In the genomic region with DNA sequence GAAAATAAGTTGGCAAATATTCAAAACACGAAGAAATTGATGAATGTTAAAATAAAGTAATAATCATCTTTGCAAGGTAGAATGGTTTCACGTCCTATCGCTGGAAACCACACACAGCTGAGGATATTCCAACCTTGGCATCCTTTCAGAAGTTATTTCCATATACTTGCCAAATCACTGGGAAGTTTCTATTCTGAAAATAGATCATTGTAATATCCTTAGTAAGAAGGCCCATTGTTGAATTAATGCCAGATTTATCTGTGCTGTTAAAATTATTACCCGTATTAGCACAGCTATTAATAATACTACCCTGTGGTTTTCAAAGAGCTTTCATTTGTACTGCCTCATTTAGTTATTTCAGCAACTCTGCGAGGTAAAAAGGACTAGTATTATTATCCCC, we compare ENCODE assay signal across 17 cellular contexts.
A peak's percentile ranks its signal among the peaks of the same experiment; 100 is the strongest.
DNase-seq lines count a peak whose midpoint lies in the region; ATAC-seq and TF ChIP-seq lines count a peak whose summit lies in the region.
"Had no signal": no experiment of that assay in that cellular context is flagged by ENCODE, and none has a peak within 500 bp of the region (broad histone marks: within the 10 kb centered on the region; RNA-seq: fewer than 3 reads in every experiment).

No MANE protein-coding gene starts in this region.

- no peaks in the 10 kb centered on the region for H3K36me3 ChIP-seq in heart left ventricle
- H3K36me3 ChIP-seq: BE2C had no signal

- no peaks in the 10 kb centered on the region for H3K9me3 ChIP-seq in heart left ventricle
- H3K9me3 ChIP-seq: A549, BE2C had no signal

- H3K4me3 Mint-ChIP-seq in activated CD8-positive, alpha-beta memory T cell treated with anti-CD3 and anti-CD28 coated beads, Interleukin-2, amount 10 ng/mL, durations not matched to agents 7 days and 5 days, result no peak overlapping the region
- H3K4me3 Mint-ChIP-seq: CD4-positive, alpha-beta memory T cell had no signal

- no peaks in the 10 kb centered on the region for H3K4me1 Mint-ChIP-seq in activated CD8-positive, alpha-beta memory T cell treated with anti-CD3 and anti-CD28 coated beads, Interleukin-2, amount 10 ng/mL, durations not matched to agents 7 days and 5 days
- H3K4me1 Mint-ChIP-seq: CD4-positive, alpha-beta memory T cell had no signal

- H3K4me3 ChIP-seq in heart left ventricle, result no peak overlapping the region
- H3K4me3 ChIP-seq: A549, GM23248 had no signal

- TF ChIP-seq POLR2A in heart left ventricle (IDR thresholded peaks at IDR 0.05), result no peak

- H3K36me3 Mint-ChIP-seq in activated CD8-positive, alpha-beta memory T cell treated with anti-CD3 and anti-CD28 coated beads, Interleukin-2, amount 10 ng/mL, durations not matched to agents 7 days and 5 days, result no peaks in the 10 kb centered on the region
- H3K36me3 Mint-ChIP-seq: CD4-positive, alpha-beta memory T cell had no signal

- intact Hi-C loops in heart left ventricle (cut with DNase I) (no loop called here), cardiac septum (cut with DNase I) (no loop called here)

- no peaks in the 10 kb centered on the region for H3K27me3 ChIP-seq in heart left ventricle
- H3K27me3 ChIP-seq: BE2C had no signal

- CTCF ChIA-PET in activated CD8-positive, alpha-beta memory T cell treated with anti-CD3 and anti-CD28 coated beads, Interleukin-2, amount 10 ng/mL, durations not matched to agents 7 days and 5 days (lab: Charles Lee), result no interaction called here

- no peak overlapping the region for H3K27ac Mint-ChIP-seq in activated CD8-positive, alpha-beta memory T cell treated with anti-CD3 and anti-CD28 coated beads, Interleukin-2, amount 10 ng/mL, durations not matched to agents 7 days and 5 days
- H3K27ac Mint-ChIP-seq: CD4-positive, alpha-beta memory T cell had no signal

- 10 to 32% (median 15%) methylated on average over 5 of the region's 5 CpGs for WGBS in heart left ventricle, 4 donors

- H3K27ac ChIP-seq in heart left ventricle, result no peak overlapping the region
- H3K27ac ChIP-seq: A549, C4-2B, GM23248, HL-60 had no signal

- no peaks in the 10 kb centered on the region for H3K9me3 Mint-ChIP-seq in activated CD8-positive, alpha-beta memory T cell treated with anti-CD3 and anti-CD28 coated beads, Interleukin-2, amount 10 ng/mL, durations not matched to agents 7 days and 5 days (ENCODE audit: low read depth)

- DNase-seq in heart left ventricle (no peak), cardiac septum (ENCODE audit: low spot score) (no peak), cerebellar cortex (ENCODE audit: low spot score) (peak; percentile 85), myocyte (ENCODE audit: low read depth) (peak; percentile 36), GM19238 (ENCODE audit: insufficient read length, low spot score) (no peak)
- no peak for DNase-seq in activated CD8-positive, alpha-beta memory T cell treated with anti-CD3 and anti-CD28 coated beads, Interleukin-2, amount 10 ng/mL, durations not matched to agents 7 days and 5 days
- DNase-seq: BE2C; CD4-positive, alpha-beta memory T cell; COR-L47; DND-41; GF-D8; GM23248 had no signal

- peak; percentile 20 to 76 (median 54) for ATAC-seq in heart left ventricle
- ATAC-seq in HG03135 (IDR thresholded peaks at IDR 0.05; ENCODE audit: unreplicated experiment), result no peak
- ATAC-seq in activated CD8-positive, alpha-beta memory T cell treated with anti-CD3 and anti-CD28 coated beads, Interleukin-2, amount 10 ng/mL, durations not matched to agents 7 days and 5 days, result no peak
- ATAC-seq: A549, HCT116 had no signal

- no peaks in the 10 kb centered on the region for H3K27me3 Mint-ChIP-seq in activated CD8-positive, alpha-beta memory T cell treated with anti-CD3 and anti-CD28 coated beads, Interleukin-2, amount 10 ng/mL, durations not matched to agents 7 days and 5 days
- H3K27me3 Mint-ChIP-seq: CD4-positive, alpha-beta memory T cell had no signal

- H3K4me1 ChIP-seq in heart left ventricle, result peaks cover 0 to 13% (median 0%) of the 10 kb centered on the region in 12 donors
- H3K4me1 ChIP-seq: A549 had no signal

- TF ChIP-seq CTCF in heart left ventricle (IDR thresholded peaks at IDR 0.05), result no peak

Comparison
In these comparisons a context has a peak if more than half of its experiments do, and no peak if none do; other contexts are left out.
1. ATAC-seq: peak in heart left ventricle (4 of 4); none in HG03135 (single experiment) and activated CD8-positive, alpha-beta memory T cell treated with anti-CD3 and anti-CD28 coated beads, Interleukin-2, amount 10 ng/mL, durations not matched to agents 7 days and 5 days (single experiment).
2. DNase-seq: peak in cerebellar cortex (single experiment) and myocyte (single experiment); none in heart left ventricle (0 of 5), cardiac septum (single experiment), activated CD8-positive, alpha-beta memory T cell treated with anti-CD3 and anti-CD28 coated beads, Interleukin-2, amount 10 ng/mL, durations not matched to agents 7 days and 5 days (single experiment) and GM19238 (single experiment).